In genomic region chr11:93025558-93026255, GRCh38 we compare ENCODE assay signal across 35 cellular contexts. TPM values are rescaled to one million over a fixed set of nuclear protein-coding genes. Genes with fewer than 3 reads are reported as not detected.
"Had no signal": no experiment of that assay in that cellular context is flagged by ENCODE, and none has a peak within 500 bp of the region (broad histone marks: within the 10 kb centered on the region; RNA-seq: fewer than 3 reads in every experiment).

No MANE protein-coding gene starts in this region.

- ATAC-seq: gastrocnemius medialis; left colon; mucosa of descending colon; natural killer cell treated with Interleukin-12 subunit alpha and Interleukin-12 subunit beta and Interleukin-15 and Interleukin-18, amount 100 ng/mL, for 72 hours; right cardiac atrium; upper lobe of right lung had no signal

- H3K27ac Mint-ChIP-seq: activated CD4-positive, alpha-beta memory T cell treated with anti-CD3 and anti-CD28 coated beads for 36 hours; activated CD4-positive, alpha-beta T cell treated with anti-CD3 and anti-CD28 coated beads, Interleukin-2, amount 10 ng/mL, durations not matched to agents 24 days and 14 days; activated naive CD4-positive, alpha-beta T cell treated with anti-CD3 and anti-CD28 coated beads, Interleukin-2, amount 10 ng/mL, durations not matched to agents 7 days and 5 days; activated naive CD8-positive, alpha-beta T cell treated with anti-CD3 and anti-CD28 coated beads, Interleukin-2, amount 10 ng/mL, durations not matched to agents 7 days and 5 days; endodermal cell; natural killer cell treated with Interleukin-12 subunit alpha and Interleukin-12 subunit beta and Interleukin-15 and Interleukin-18, amount 100 ng/mL, for 72 hours; T-helper 1 cell treated with Interleukin-12 subunit alpha and Interleukin-12 subunit beta and Interleukin-4 antibody, amounts not matched to agents 30 μg/mL and 1 μg/mL, for 36 hours had no signal

- H3K9me3 ChIP-seq: esophagus muscularis mucosa, gastrocnemius medialis, mucosa of descending colon, spleen, suprapubic skin, tibial artery, upper lobe of right lung had no signal

- H3K27me3 ChIP-seq: esophagus muscularis mucosa, gastrocnemius medialis, spleen, suprapubic skin, tibial artery, upper lobe of right lung had no signal

- H3K4me3 Mint-ChIP-seq: activated CD4-positive, alpha-beta memory T cell treated with anti-CD3 and anti-CD28 coated beads for 36 hours; activated CD4-positive, alpha-beta T cell treated with anti-CD3 and anti-CD28 coated beads, Interleukin-2, amount 10 ng/mL, durations not matched to agents 24 days and 14 days; activated naive CD4-positive, alpha-beta T cell treated with anti-CD3 and anti-CD28 coated beads, Interleukin-2, amount 10 ng/mL, durations not matched to agents 7 days and 5 days; activated naive CD8-positive, alpha-beta T cell treated with anti-CD3 and anti-CD28 coated beads, Interleukin-2, amount 10 ng/mL, durations not matched to agents 7 days and 5 days; endodermal cell; natural killer cell treated with Interleukin-12 subunit alpha and Interleukin-12 subunit beta and Interleukin-15 and Interleukin-18, amount 100 ng/mL, for 72 hours; T-helper 1 cell treated with Interleukin-12 subunit alpha and Interleukin-12 subunit beta and Interleukin-4 antibody, amounts not matched to agents 30 μg/mL and 1 μg/mL, for 36 hours had no signal

- H3K27me3 Mint-ChIP-seq: activated CD4-positive, alpha-beta memory T cell treated with anti-CD3 and anti-CD28 coated beads for 36 hours; activated CD4-positive, alpha-beta T cell treated with anti-CD3 and anti-CD28 coated beads, Interleukin-2, amount 10 ng/mL, durations not matched to agents 24 days and 14 days; activated naive CD4-positive, alpha-beta T cell treated with anti-CD3 and anti-CD28 coated beads, Interleukin-2, amount 10 ng/mL, durations not matched to agents 7 days and 5 days had no signal

- H3K36me3 ChIP-seq: esophagus muscularis mucosa, gastrocnemius medialis, spleen, suprapubic skin, tibial artery, upper lobe of right lung had no signal

- H3K4me1 Mint-ChIP-seq: activated CD4-positive, alpha-beta T cell treated with anti-CD3 and anti-CD28 coated beads, Interleukin-2, amount 10 ng/mL, durations not matched to agents 24 days and 14 days; activated naive CD4-positive, alpha-beta T cell treated with anti-CD3 and anti-CD28 coated beads, Interleukin-2, amount 10 ng/mL, durations not matched to agents 7 days and 5 days; activated naive CD8-positive, alpha-beta T cell treated with anti-CD3 and anti-CD28 coated beads, Interleukin-2, amount 10 ng/mL, durations not matched to agents 7 days and 5 days had no signal

- FAIRE-seq: keratinocyte, TTC549 had no signal

- H3K9me3 Mint-ChIP-seq: activated CD4-positive, alpha-beta memory T cell treated with anti-CD3 and anti-CD28 coated beads for 36 hours; activated CD4-positive, alpha-beta T cell treated with anti-CD3 and anti-CD28 coated beads, Interleukin-2, amount 10 ng/mL, durations not matched to agents 24 days and 14 days; activated naive CD4-positive, alpha-beta T cell treated with anti-CD3 and anti-CD28 coated beads, Interleukin-2, amount 10 ng/mL, durations not matched to agents 7 days and 5 days; activated naive CD8-positive, alpha-beta T cell treated with anti-CD3 and anti-CD28 coated beads, Interleukin-2, amount 10 ng/mL, durations not matched to agents 7 days and 5 days; endodermal cell; T-helper 1 cell treated with Interleukin-12 subunit alpha and Interleukin-12 subunit beta and Interleukin-4 antibody, amounts not matched to agents 30 μg/mL and 1 μg/mL, for 36 hours had no signal

- DNase-seq: activated CD4-positive, alpha-beta memory T cell treated with anti-CD3 and anti-CD28 coated beads for 36 hours; activated CD4-positive, alpha-beta T cell treated with anti-CD3 and anti-CD28 coated beads, Interleukin-2, amount 10 ng/mL, durations not matched to agents 24 days and 14 days; activated CD4-positive, CD25-positive, alpha-beta regulatory T cell treated with anti-CD3 and anti-CD28 coated beads, Interleukin-2, amount 50 U/mL, for 72 hours; activated CD8-positive, alpha-beta memory T cell treated with anti-CD3 and anti-CD28 coated beads, Interleukin-2, amount 50 U/mL, for 4 hours; activated gamma-delta T cell; activated naive CD4-positive, alpha-beta T cell treated with anti-CD3 and anti-CD28 coated beads, Interleukin-2, amount 10 ng/mL, durations not matched to agents 7 days and 5 days; activated naive CD8-positive, alpha-beta T cell treated with anti-CD3 and anti-CD28 coated beads, Interleukin-2, amount 10 ng/mL, durations not matched to agents 7 days and 5 days; activated T-cell treated with anti-CD3 and anti-CD28 coated beads, Interleukin-2, amount 50 U/mL, for 1 hour; amygdala; caudate nucleus; cortex of kidney; endodermal cell; gastrocnemius medialis; hippocampal formation; left colon; mucosa of descending colon; right cardiac atrium; spleen; stimulated activated naive CD4-positive, alpha-beta T cell; T-helper 9 cell; tibial artery; upper lobe of right lung had no signal

- H3K36me3 Mint-ChIP-seq: activated CD4-positive, alpha-beta memory T cell treated with anti-CD3 and anti-CD28 coated beads for 36 hours; activated naive CD4-positive, alpha-beta T cell treated with anti-CD3 and anti-CD28 coated beads, Interleukin-2, amount 10 ng/mL, durations not matched to agents 7 days and 5 days; activated naive CD8-positive, alpha-beta T cell treated with anti-CD3 and anti-CD28 coated beads, Interleukin-2, amount 10 ng/mL, durations not matched to agents 7 days and 5 days; natural killer cell treated with Interleukin-12 subunit alpha and Interleukin-12 subunit beta and Interleukin-15 and Interleukin-18, amount 100 ng/mL, for 72 hours had no signal

- H3K4me3 ChIP-seq: esophagus muscularis mucosa, gastrocnemius medialis, lung, mucosa of descending colon, spleen, suprapubic skin, tibial artery, upper lobe of right lung had no signal

- H3K4me1 ChIP-seq: gastrocnemius medialis, spleen, suprapubic skin, upper lobe of right lung had no signal

- H3K27ac ChIP-seq: esophagus muscularis mucosa, gastrocnemius medialis, spleen, suprapubic skin, tibial artery, upper lobe of right lung had no signal

RNA-seq across cellular contexts. Expression of gene MTNR1B, which starts 56.3 kb away (rescaled TPM):
- total RNA-seq: activated CD4-positive, alpha-beta memory T cell treated with anti-CD3 and anti-CD28 coated beads for 36 hours; activated CD4-positive, alpha-beta T cell treated with anti-CD3 and anti-CD28 coated beads, Interleukin-2, amount 10 ng/mL, durations not matched to agents 24 days and 14 days; activated CD8-positive, alpha-beta memory T cell treated with anti-CD3 and anti-CD28 coated beads for 36 hours; activated naive CD8-positive, alpha-beta T cell treated with anti-CD3 and anti-CD28 coated beads, Interleukin-2, amount 10 ng/mL, durations not matched to agents 7 days and 5 days; chondrocyte; esophagus muscularis mucosa; gastrocnemius medialis; left colon; lung; mesenteric fat pad; mucosa of descending colon; myocyte; omental fat pad; pulmonary artery endothelial cell; right cardiac atrium; spleen; suprapubic skin; upper lobe of right lung had no signal
- polyA plus RNA-seq: keratinocyte, lung, right cardiac atrium, spleen had no signal
